18 cellular contexts compared by ENCODE assay signal in genomic region chr11:19597876-19598275, GRCh38.
DNase-seq lines count a peak whose midpoint lies in the region; ATAC-seq, FAIRE-seq and TF ChIP-seq lines count a peak whose summit lies in the region.
"Had no signal": no experiment of that assay in that cellular context is flagged by ENCODE, and none has a peak within 500 bp of the region (broad histone marks: within the 10 kb centered on the region; RNA-seq: fewer than 3 reads in every experiment).

No MANE protein-coding gene starts in this region.

- peak overlapping the region; percentile 82 to 83 for H3K27ac ChIP-seq in A549
- no peak overlapping the region for H3K27ac ChIP-seq in neuronal stem cell (replicated peaks; ENCODE audit: low read length)
- H3K27ac ChIP-seq in right lobe of liver, result no peak overlapping the region
- H3K27ac ChIP-seq: gastroesophageal sphincter had no signal

- no peak overlapping the region for H2AFZ ChIP-seq in neuronal stem cell (ENCODE audit: low read length)

- TF ChIP-seq POLR2A in A549 (IDR thresholded peaks at IDR 0.05; ENCODE audit: low read length) (no peak), right lobe of liver (IDR thresholded peaks at IDR 0.05) (no peak)

- no peak overlapping the region for H3K23ac ChIP-seq in neuronal stem cell (ENCODE audit: low read depth, low read length, poor library complexity)

- CTCF ChIA-PET in A549 (lab: Yijun Ruan, JAX), result interaction anchor here (1.0 to 1.8 kb wide), 3 partner anchors 10 to 144 kb away, joined by 3 to 5 read pairs (median 4); no protein-coding TSS in a partner anchor

- no peaks in the 10 kb centered on the region for H3K79me1 ChIP-seq in neuronal stem cell (ENCODE audit: low read depth, low read length)

- no peak overlapping the region for H2BK12ac ChIP-seq in neuronal stem cell (ENCODE audit: low read length)

- TF ChIP-seq CTCF in A549 (IDR thresholded peaks at IDR 0.05) (no peak), chondrocyte (IDR thresholded peaks at IDR 0.05) (no peak), right lobe of liver (IDR thresholded peaks at IDR 0.05) (no peak)

- H3K27ac Mint-ChIP-seq in chondrocyte (ENCODE audit: unreplicated experiment), result peak overlapping the region; percentile 99
- H3K27ac Mint-ChIP-seq: activated naive CD4-positive, alpha-beta T cell treated with anti-CD3 and anti-CD28 coated beads, Interleukin-2, amount 50 U/mL, for 24 hours; mesothelial cell of epicardium; T-helper 17 cell had no signal

- TF ChIP-seq RAD21 in A549 (conservative IDR thresholded peaks at IDR 0.05 in 1 of 2, IDR thresholded peaks at IDR 0.05 in 1 of 2), result no peak

- no peak overlapping the region for H2BK15ac ChIP-seq in neuronal stem cell (ENCODE audit: low read length)

- H3K14ac ChIP-seq in neuronal stem cell (ENCODE audit: low read length), result no peak overlapping the region

- peaks cover 78% of the 10 kb centered on the region for H3K4me1 Mint-ChIP-seq in chondrocyte (ENCODE audit: low read depth)
- H3K4me1 Mint-ChIP-seq: activated naive CD4-positive, alpha-beta T cell treated with anti-CD3 and anti-CD28 coated beads, Interleukin-2, amount 50 U/mL, for 24 hours; T-helper 17 cell had no signal

- H3K27me3 Mint-ChIP-seq in chondrocyte (ENCODE audit: low read depth), result no peaks in the 10 kb centered on the region

- no peaks in the 10 kb centered on the region for H3K9me3 ChIP-seq in A549
- H3K9me3 ChIP-seq in neuronal stem cell (replicated peaks in 1 of 2; ENCODE audit: control insufficient read depth in 2 of 2, insufficient read depth in 1 of 2, low read depth in 1 of 2, low read length in 2 of 2), result peaks cover 0 to 1% of the 10 kb centered on the region in 2 donors
- H3K9me3 ChIP-seq in right lobe of liver, result no peaks in the 10 kb centered on the region
- H3K9me3 ChIP-seq: gastroesophageal sphincter had no signal

- FAIRE-seq in A549 (lab: Jason Lieb, UNC), result no peak
- FAIRE-seq: GM12878 had no signal

- H3K4me2 ChIP-seq in A549 (peak overlapping the region; percentile 61; the same call in 1 of the 3 replicates), neuronal stem cell (ENCODE audit: insufficient read depth, low read length, poor library complexity, severe bottlenecking) (no peak overlapping the region)

- H3K4me3 Mint-ChIP-seq in chondrocyte (ENCODE audit: unreplicated experiment), result peak overlapping the region; percentile 8
- H3K4me3 Mint-ChIP-seq: activated naive CD4-positive, alpha-beta T cell treated with anti-CD3 and anti-CD28 coated beads, Interleukin-2, amount 50 U/mL, for 24 hours; mesothelial cell of epicardium; T-helper 17 cell had no signal

- no peak overlapping the region for H4K91ac ChIP-seq in neuronal stem cell (ENCODE audit: low read depth, low read length, poor library complexity)

- H3K18ac ChIP-seq in neuronal stem cell (ENCODE audit: low read length), result peak overlapping the region; percentile 6

- no peak overlapping the region for H4K8ac ChIP-seq in neuronal stem cell (ENCODE audit: low read depth, low read length)

- POLR2A ChIA-PET in A549 (lab: Yijun Ruan, JAX), result interaction anchor here (1.0 kb wide), 1 partner anchor 8 kb away, joined by 3 read pairs; no protein-coding TSS in a partner anchor

- H3K9ac ChIP-seq in neuronal stem cell (ENCODE audit: low read depth, low read length, poor library complexity), result no peak overlapping the region

- no peaks in the 10 kb centered on the region for H3K9me3 Mint-ChIP-seq in chondrocyte (ENCODE audit: low read depth)
- H3K9me3 Mint-ChIP-seq: activated naive CD4-positive, alpha-beta T cell treated with anti-CD3 and anti-CD28 coated beads, Interleukin-2, amount 50 U/mL, for 24 hours; mesothelial cell of epicardium had no signal

- H2BK5ac ChIP-seq in neuronal stem cell (ENCODE audit: low read length), result no peak overlapping the region

- no peak overlapping the region for H2BK120ac ChIP-seq in neuronal stem cell (ENCODE audit: low read depth, low read length)

- 88% methylated on average over 4 of the region's 5 CpGs for WGBS in A549 (ENCODE audit: missing lambda C conversion rate)
- no CpG with 5 or more reads among the region's 5 CpGs for WGBS in neuronal stem cell (ENCODE audit: extremely low coverage in 2 of 2, insufficient read length in 2 of 2, insufficient replicate concordance in 1 of 2), 2 donors
- no CpG with 5 or more reads among the region's 5 CpGs for WGBS in right lobe of liver (ENCODE audit: insufficient coverage, low coverage, low lambda C conversion rate, missing lambda C conversion rate)

- ATAC-seq in A549, result no peak
- ATAC-seq in GM21528 (IDR thresholded peaks at IDR 0.05; ENCODE audit: low FRiP score, unreplicated experiment), result no peak
- no peak for ATAC-seq in right lobe of liver
- ATAC-seq in GM21447 (IDR thresholded peaks at IDR 0.05; ENCODE audit: unreplicated experiment), result no peak
- no peak for ATAC-seq in HG03025 (IDR thresholded peaks at IDR 0.05; ENCODE audit: low FRiP score, unreplicated experiment)
- ATAC-seq: gastroesophageal sphincter, GM12878, Panc1, T-helper 17 cell had no signal

- no peak overlapping the region for H2AK5ac ChIP-seq in neuronal stem cell (ENCODE audit: low read depth, low read length)

- H3K27me3 ChIP-seq in neuronal stem cell (ENCODE audit: control insufficient read depth in 3 of 3, insufficient read depth in 3 of 3, low read depth in 1 of 3, low read length in 3 of 3) (no peaks in the 10 kb centered on the region), right lobe of liver (no peaks in the 10 kb centered on the region)
- H3K27me3 ChIP-seq: gastroesophageal sphincter had no signal

- TF ChIP-seq EP300 in A549 (IDR thresholded peaks at IDR 0.05), result no peak

- intact Hi-C loops in right lobe of liver (cut with DNase I), result no loop called here

- H3K36me3 ChIP-seq in neuronal stem cell (replicated peaks in 1 of 2; ENCODE audit: control insufficient read depth in 2 of 2, insufficient read depth in 2 of 2, low read length in 2 of 2), result no peaks in the 10 kb centered on the region
- no peaks in the 10 kb centered on the region for H3K36me3 ChIP-seq in right lobe of liver
- H3K36me3 ChIP-seq: gastroesophageal sphincter had no signal

- peaks cover 63% of the 10 kb centered on the region for H3K4me1 ChIP-seq in A549
- H3K4me1 ChIP-seq in neuronal stem cell (ENCODE audit: control insufficient read depth in 2 of 2, insufficient read depth in 1 of 2, low read depth in 1 of 2, low read length in 2 of 2), result peaks cover 2 to 4% of the 10 kb centered on the region in 2 donors
- H3K4me1 ChIP-seq in right lobe of liver, result peaks cover 0 to 11% (median 0%) of the 10 kb centered on the region in 4 donors

- DNase-seq in A549 (ENCODE audit: low read depth in 1 of 2, low spot score in 1 of 2), result no peak
- DNase-seq in LHCN-M2 (ENCODE audit: low read depth), result peak; percentile 96
- DNase-seq in chondrocyte (ENCODE audit: low spot score), result no peak
- no peak for DNase-seq in neuronal stem cell (ENCODE audit: low spot score)
- no peak for DNase-seq in right lobe of liver
- DNase-seq: activated CD8-positive, alpha-beta memory T cell treated with anti-CD3 and anti-CD28 coated beads, Interleukin-2, amount 50 U/mL, for 48 hours; NCI-H1092; NCI-H748 treated with DMSO at 0.1 percent for 48 hours; occipital lobe; T-helper 17 cell had no signal

- H3K4me3 ChIP-seq in A549, result no peak overlapping the region
- H3K4me3 ChIP-seq in neuronal stem cell (ENCODE audit: low read length in 2 of 2), result no peak overlapping the region
- no peak overlapping the region for H3K4me3 ChIP-seq in right lobe of liver
- H3K4me3 ChIP-seq: gastroesophageal sphincter, GM12878 had no signal

- peaks cover 1% of the 10 kb centered on the region for H3K36me3 Mint-ChIP-seq in chondrocyte (ENCODE audit: low read depth)
- H3K36me3 Mint-ChIP-seq: activated naive CD4-positive, alpha-beta T cell treated with anti-CD3 and anti-CD28 coated beads, Interleukin-2, amount 50 U/mL, for 24 hours; mesothelial cell of epicardium had no signal

- no peak overlapping the region for H3K4ac ChIP-seq in neuronal stem cell (ENCODE audit: low read length)

TF ChIP-seq in A549, 52 proteins besides CTCF, POLR2A, EP300 and RAD21:
- TF ChIP-seq HEYL (CRISPR knock-in tag; IDR thresholded peaks at IDR 0.05), result no peak
- no peak for TF ChIP-seq EHMT2 (IDR thresholded peaks at IDR 0.05; ENCODE audit: low read depth)
- no peak for TF ChIP-seq FOSB (CRISPR knock-in tag; IDR thresholded peaks at IDR 0.05)
- no peak for TF ChIP-seq JUNB (IDR thresholded peaks at IDR 0.05)
- no peak for TF ChIP-seq KDM5A (IDR thresholded peaks at IDR 0.05)
- no peak for TF ChIP-seq RCOR1 (IDR thresholded peaks at IDR 0.05; ENCODE audit: low read depth, low read length)
- TF ChIP-seq CBX2 (IDR thresholded peaks at IDR 0.05; ENCODE audit: borderline replicate concordance, low read depth), result no peak
- no peak for TF ChIP-seq TP53 (CRISPR knock-in tag; IDR thresholded peaks at IDR 0.05)
- no peak for TF ChIP-seq HOXB5 (CRISPR knock-in tag; IDR thresholded peaks at IDR 0.05)
- no peak for TF ChIP-seq NR3C1 (IDR thresholded peaks at IDR 0.05)
- no peak for TF ChIP-seq FOXS1 (CRISPR knock-in tag; IDR thresholded peaks at IDR 0.05)
- no peak for TF ChIP-seq HOXA7 (CRISPR knock-in tag; IDR thresholded peaks at IDR 0.05)
- no peak for TF ChIP-seq CHD2 (IDR thresholded peaks at IDR 0.05; ENCODE audit: low read length, partially characterized antibody)

Comparison
In these comparisons a context has a peak if more than half of its experiments do, and no peak if none do; other contexts are left out.
1. H3K27ac ChIP-seq: peak in A549 (2 of 2); none in neuronal stem cell (single experiment) and right lobe of liver (0 of 3).